Comparison of ENCODE assay signal across 1 cellular context in genomic region chr3:194137314-194138097, GRCh38.
A peak's percentile ranks its signal among the peaks of the same experiment; 100 is the strongest.
TF ChIP-seq lines count a peak whose summit lies in the region.

No MANE protein-coding gene starts in this region.

TF ChIP-seq in HepG2, 621 proteins besides CTCF, POLR2A, EP300 and RAD21 (continued from another document and continues in another):
- TF ChIP-seq RNF219 (CRISPR knock-in tag; IDR thresholded peaks at IDR 0.05) (no peak), POLR2G (IDR thresholded peaks at IDR 0.05; ENCODE audit: low read depth, low read length) (peak; percentile 60), MEIS1 (CRISPR knock-in tag; IDR thresholded peaks at IDR 0.05; ENCODE audit: borderline replicate concordance) (peak; percentile 64; the same call in 1 of the 2 replicates), TAF15 (IDR thresholded peaks at IDR 0.05; ENCODE audit: low read depth, low read length, poor library complexity, severe bottlenecking) (no peak), MYPOP (CRISPR knock-in tag; IDR thresholded peaks at IDR 0.05) (peak; percentile 55; the same call in 1 of the 2 replicates), ASH2L (IDR thresholded peaks at IDR 0.05; ENCODE audit: insufficient read length, low read depth, low read length) (no peak), ZNF430 (CRISPR knock-in tag; IDR thresholded peaks at IDR 0.05) (no peak), SKI (IDR thresholded peaks at IDR 0.05; ENCODE audit: partially characterized antibody) (peak; percentile 43), ZNF337 (CRISPR knock-in tag; IDR thresholded peaks at IDR 0.05; ENCODE audit: borderline replicate concordance, low read depth) (no peak), PRDM4 (CRISPR knock-in tag; IDR thresholded peaks at IDR 0.05; ENCODE audit: borderline replicate concordance) (no peak), PHF8 (CRISPR knock-in tag; IDR thresholded peaks at IDR 0.05) (no peak; the same call in 1 of the 2 replicates), NFKBIZ (CRISPR knock-in tag; IDR thresholded peaks at IDR 0.05) (no peak), TFDP1 (CRISPR knock-in tag; IDR thresholded peaks at IDR 0.05; ENCODE audit: borderline replicate concordance) (peak; percentile 54; the same call in 1 of the 2 replicates), FOXK2 (IDR thresholded peaks at IDR 0.05) (no peak), ZNF282 (IDR thresholded peaks at IDR 0.05; ENCODE audit: partially characterized antibody) (no peak), ZNF672 (CRISPR knock-in tag; IDR thresholded peaks at IDR 0.05) (no peak), GABPB1 (CRISPR knock-in tag; IDR thresholded peaks at IDR 0.05) (peak; percentile 73; the same call in 1 of the 2 replicates), ZSCAN25 (CRISPR knock-in tag; IDR thresholded peaks at IDR 0.05) (no peak), ATAD3A (CRISPR knock-in tag; IDR thresholded peaks at IDR 0.05) (no peak), HOXA5 (CRISPR knock-in tag; IDR thresholded peaks at IDR 0.05) (peak; percentile 4; the same call in 1 of the 2 replicates), BHLHE40 (IDR thresholded peaks at IDR 0.05; ENCODE audit: low read length) (peak; percentile 71), ZNF329 (CRISPR knock-in tag; IDR thresholded peaks at IDR 0.05; ENCODE audit: low read depth) (peak; percentile 35; the same call in 1 of the 2 replicates), AHDC1 (CRISPR knock-in tag; IDR thresholded peaks at IDR 0.05; ENCODE audit: borderline replicate concordance) (no peak), MAZ (IDR thresholded peaks at IDR 0.05; ENCODE audit: borderline replicate concordance, low read depth, low read length) (no peak), MAZ (CRISPR knock-in tag; IDR thresholded peaks at IDR 0.05; ENCODE audit: low read depth) (peak; percentile 42; the same call in 1 of the 2 replicates), ZBTB43 (CRISPR knock-in tag; conservative IDR thresholded peaks at IDR 0.05) (0 out of 2 replicates have a peak, but pooled peaks have one; percentile 30), ZGPAT (CRISPR knock-in tag; IDR thresholded peaks at IDR 0.05) (peak; percentile 32; the same call in 1 of the 2 replicates), RXRB (CRISPR knock-in tag; IDR thresholded peaks at IDR 0.05; ENCODE audit: borderline replicate concordance) (no peak), ZNF629 (CRISPR knock-in tag; conservative IDR thresholded peaks at IDR 0.05) (0 out of 2 replicates have a peak, but pooled peaks have one; percentile 22), MAF1 (CRISPR knock-in tag; IDR thresholded peaks at IDR 0.05; ENCODE audit: borderline replicate concordance) (no peak), ARID2 (CRISPR knock-in tag; IDR thresholded peaks at IDR 0.05; ENCODE audit: borderline replicate concordance) (peak; percentile 33; the same call in 1 of the 2 replicates), IRF1 (CRISPR knock-in tag; IDR thresholded peaks at IDR 0.05; ENCODE audit: low read depth) (0 out of 2 replicates have a peak, but pooled peaks have one; percentile 32), NR2F6 (IDR thresholded peaks at IDR 0.05) (no peak), NR2F6 (CRISPR knock-in tag; IDR thresholded peaks at IDR 0.05) (peak; percentile 52), MYC (CRISPR knock-in tag; IDR thresholded peaks at IDR 0.05; ENCODE audit: borderline replicate concordance) (peak; percentile 77), STAG1 (CRISPR knock-in tag; IDR thresholded peaks at IDR 0.05) (peak; percentile 67), ATF5 (CRISPR knock-in tag; IDR thresholded peaks at IDR 0.05; ENCODE audit: low read depth) (0 out of 2 replicates have a peak, but pooled peaks have one; percentile 68), DDIT3 (CRISPR knock-in tag; IDR thresholded peaks at IDR 0.05) (no peak), FOXA1 (IDR thresholded peaks at IDR 0.05) (no peak), FOXA1 (CRISPR knock-in tag; IDR thresholded peaks at IDR 0.05) (no peak), ZNF574 (CRISPR knock-in tag; IDR thresholded peaks at IDR 0.05) (no peak; the same call in 1 of the 2 replicates)
